Comparison of ENCODE assay signal across 1 cellular context in the genomic region with DNA sequence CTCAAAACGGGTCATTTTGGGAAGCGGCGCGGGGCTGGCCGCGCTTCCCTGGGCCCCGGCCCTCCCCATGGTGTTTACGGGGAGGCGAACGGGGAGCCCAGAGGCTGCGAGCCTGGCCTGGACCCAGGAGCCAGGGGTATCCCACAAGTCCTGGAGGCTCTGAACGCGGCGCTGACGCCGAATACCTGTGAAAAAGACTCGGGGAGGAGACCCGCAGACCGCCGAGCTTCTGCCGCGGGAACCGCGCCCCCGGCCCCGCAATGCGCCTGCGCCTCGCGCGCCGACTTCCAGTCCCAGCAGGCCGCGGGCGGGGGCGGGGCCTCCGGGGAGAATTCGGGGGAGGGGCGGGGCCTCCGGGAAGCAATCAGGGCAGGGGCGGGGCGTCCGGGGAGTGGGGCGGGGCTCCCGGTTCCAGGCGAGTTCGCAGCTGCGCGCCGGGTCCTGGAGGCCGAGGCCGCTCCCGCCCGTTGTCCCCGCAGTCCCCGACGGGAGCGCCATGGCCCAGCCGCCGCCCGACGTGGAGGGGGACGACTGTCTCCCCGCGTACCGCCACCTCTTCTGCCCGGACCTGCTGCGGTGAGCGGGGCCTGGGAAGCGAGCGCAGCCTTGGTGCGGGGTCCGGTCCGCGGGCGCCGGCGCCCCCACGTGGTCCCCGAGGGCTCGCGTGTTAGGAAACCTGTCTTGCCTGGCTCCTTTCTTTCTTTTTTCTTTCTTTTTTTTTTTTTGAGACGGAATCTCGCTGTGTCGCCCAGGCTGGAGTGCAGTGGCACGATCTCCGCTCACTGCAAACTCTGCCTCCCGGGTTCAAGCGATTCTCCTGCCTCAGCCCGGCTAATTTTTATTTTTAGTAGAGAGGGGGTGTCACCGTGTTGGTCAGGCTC.
TF ChIP-seq lines count a peak whose summit lies in the region.

Gene DECR2, plus strand, starts transcription at position 418 of the 881 bp plus-strand sequence. Its CDS starts 79 bp downstream, at position 497.

TF ChIP-seq in K562, 482 proteins besides CTCF, POLR2A, EP300 and RAD21 (continued from another document and continues in another):
- no peak for TF ChIP-seq EZH2 (IDR thresholded peaks at IDR 0.05; ENCODE audit: borderline replicate concordance, low read depth, low read length)
- TF ChIP-seq HMG20A (CRISPR knock-in tag; conservative IDR thresholded peaks at IDR 0.05) = no peak
- peak; percentile 71 to 77; a peak in 3 of 4 replicates for TF ChIP-seq NONO (IDR thresholded peaks at IDR 0.05; ENCODE audit: low read depth in 2 of 2, low read length in 1 of 2)
- no peak for TF ChIP-seq FOXA3 (CRISPR knock-in tag; conservative IDR thresholded peaks at IDR 0.05 in 1 of 2, IDR thresholded peaks at IDR 0.05 in 1 of 2)
- TF ChIP-seq, protein P1, sequence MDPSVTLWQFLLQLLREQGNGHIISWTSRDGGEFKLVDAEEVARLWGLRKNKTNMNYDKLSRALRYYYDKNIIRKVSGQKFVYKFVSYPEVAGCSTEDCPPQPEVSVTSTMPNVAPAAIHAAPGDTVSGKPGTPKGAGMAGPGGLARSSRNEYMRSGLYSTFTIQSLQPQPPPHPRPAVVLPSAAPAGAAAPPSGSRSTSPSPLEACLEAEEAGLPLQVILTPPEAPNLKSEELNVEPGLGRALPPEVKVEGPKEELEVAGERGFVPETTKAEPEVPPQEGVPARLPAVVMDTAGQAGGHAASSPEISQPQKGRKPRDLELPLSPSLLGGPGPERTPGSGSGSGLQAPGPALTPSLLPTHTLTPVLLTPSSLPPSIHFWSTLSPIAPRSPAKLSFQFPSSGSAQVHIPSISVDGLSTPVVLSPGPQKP (CRISPR knock-in tag; IDR thresholded peaks at IDR 0.05) = no peak
- TF ChIP-seq USF2 (CRISPR knock-in tag; IDR thresholded peaks at IDR 0.05) = peak; percentile 53
- TF ChIP-seq, protein P2, sequence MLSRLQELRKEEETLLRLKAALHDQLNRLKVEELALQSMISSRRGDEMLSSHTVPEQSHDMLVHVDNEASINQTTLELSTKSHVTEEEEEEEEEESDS (CRISPR knock-in tag; IDR thresholded peaks at IDR 0.05) = no peak
- TF ChIP-seq ZNF347 (CRISPR knock-in tag; IDR thresholded peaks at IDR 0.05; ENCODE audit: low read depth) = no peak
- TF ChIP-seq CSDE1 (IDR thresholded peaks at IDR 0.05) = no peak
- TF ChIP-seq, protein P3, sequence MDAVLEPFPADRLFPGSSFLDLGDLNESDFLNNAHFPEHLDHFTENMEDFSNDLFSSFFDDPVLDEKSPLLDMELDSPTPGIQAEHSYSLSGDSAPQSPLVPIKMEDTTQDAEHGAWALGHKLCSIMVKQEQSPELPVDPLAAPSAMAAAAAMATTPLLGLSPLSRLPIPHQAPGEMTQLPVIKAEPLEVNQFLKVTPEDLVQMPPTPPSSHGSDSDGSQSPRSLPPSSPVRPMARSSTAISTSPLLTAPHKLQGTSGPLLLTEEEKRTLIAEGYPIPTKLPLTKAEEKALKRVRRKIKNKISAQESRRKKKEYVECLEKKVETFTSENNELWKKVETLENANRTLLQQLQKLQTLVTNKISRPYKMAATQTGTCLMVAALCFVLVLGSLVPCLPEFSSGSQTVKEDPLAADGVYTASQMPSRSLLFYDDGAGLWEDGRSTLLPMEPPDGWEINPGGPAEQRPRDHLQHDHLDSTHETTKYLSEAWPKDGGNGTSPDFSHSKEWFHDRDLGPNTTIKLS (IDR thresholded peaks at IDR 0.05; ENCODE audit: borderline replicate concordance, low read depth) = peak; percentile 27; the same call in 1 of the 2 replicates
- TF ChIP-seq, protein P4, sequence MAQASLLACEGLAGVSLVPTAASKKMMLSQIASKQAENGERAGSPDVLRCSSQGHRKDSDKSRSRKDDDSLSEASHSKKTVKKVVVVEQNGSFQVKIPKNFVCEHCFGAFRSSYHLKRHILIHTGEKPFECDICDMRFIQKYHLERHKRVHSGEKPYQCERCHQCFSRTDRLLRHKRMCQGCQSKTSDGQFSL (CRISPR knock-in tag; IDR thresholded peaks at IDR 0.05) = peak; percentile 62; the same call in 1 of the 2 replicates
- TF ChIP-seq, protein P4 (tag; IDR thresholded peaks at IDR 0.05) = no peak
- peak; percentile 67 for TF ChIP-seq VEZF1 (CRISPR knock-in tag; IDR thresholded peaks at IDR 0.05)
- TF ChIP-seq, protein P5, sequence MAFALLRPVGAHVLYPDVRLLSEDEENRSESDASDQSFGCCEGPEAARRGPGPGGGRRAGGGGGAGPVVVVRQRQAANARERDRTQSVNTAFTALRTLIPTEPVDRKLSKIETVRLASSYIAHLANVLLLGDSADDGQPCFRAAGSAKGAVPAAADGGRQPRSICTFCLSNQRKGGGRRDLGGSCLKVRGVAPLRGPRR (CRISPR knock-in tag; IDR thresholded peaks at IDR 0.05) = no peak
- TF ChIP-seq PCBP2 (IDR thresholded peaks at IDR 0.05; ENCODE audit: low read depth, low read length, poor library complexity, severe bottlenecking) = no peak
- 0 out of 2 replicates have a peak, but pooled peaks have one; percentile 24 for TF ChIP-seq ZBTB33 (CRISPR knock-in tag; IDR thresholded peaks at IDR 0.05)
- peak; percentile 86 for TF ChIP-seq ZBTB1 (CRISPR knock-in tag; IDR thresholded peaks at IDR 0.05; ENCODE audit: borderline replicate concordance, low read depth)
- TF ChIP-seq ZNF830 (CRISPR knock-in tag; IDR thresholded peaks at IDR 0.05) = 0 out of 2 replicates have a peak, but pooled peaks have one; percentile 30
- TF ChIP-seq, protein P6, sequence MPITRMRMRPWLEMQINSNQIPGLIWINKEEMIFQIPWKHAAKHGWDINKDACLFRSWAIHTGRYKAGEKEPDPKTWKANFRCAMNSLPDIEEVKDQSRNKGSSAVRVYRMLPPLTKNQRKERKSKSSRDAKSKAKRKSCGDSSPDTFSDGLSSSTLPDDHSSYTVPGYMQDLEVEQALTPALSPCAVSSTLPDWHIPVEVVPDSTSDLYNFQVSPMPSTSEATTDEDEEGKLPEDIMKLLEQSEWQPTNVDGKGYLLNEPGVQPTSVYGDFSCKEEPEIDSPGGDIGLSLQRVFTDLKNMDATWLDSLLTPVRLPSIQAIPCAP (CRISPR knock-in tag; IDR thresholded peaks at IDR 0.05; ENCODE audit: borderline replicate concordance) = no peak
- 0 out of 2 replicates have a peak, but pooled peaks have one; percentile 61 for TF ChIP-seq ZNF561 (CRISPR knock-in tag; conservative IDR thresholded peaks at IDR 0.05)
- TF ChIP-seq, protein P7, sequence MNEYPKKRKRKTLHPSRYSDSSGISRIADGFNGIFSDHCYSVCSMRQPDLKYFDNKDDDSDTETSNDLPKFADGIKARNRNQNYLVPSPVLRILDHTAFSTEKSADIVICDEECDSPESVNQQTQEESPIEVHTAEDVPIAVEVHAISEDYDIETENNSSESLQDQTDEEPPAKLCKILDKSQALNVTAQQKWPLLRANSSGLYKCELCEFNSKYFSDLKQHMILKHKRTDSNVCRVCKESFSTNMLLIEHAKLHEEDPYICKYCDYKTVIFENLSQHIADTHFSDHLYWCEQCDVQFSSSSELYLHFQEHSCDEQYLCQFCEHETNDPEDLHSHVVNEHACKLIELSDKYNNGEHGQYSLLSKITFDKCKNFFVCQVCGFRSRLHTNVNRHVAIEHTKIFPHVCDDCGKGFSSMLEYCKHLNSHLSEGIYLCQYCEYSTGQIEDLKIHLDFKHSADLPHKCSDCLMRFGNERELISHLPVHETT (CRISPR knock-in tag; conservative IDR thresholded peaks at IDR 0.05 in 1 of 2, IDR thresholded peaks at IDR 0.05 in 1 of 2) = peak in 1 of 2 experiments; percentile 85; a peak in 2 of 4 replicates
- TF ChIP-seq MAFG (tag; conservative IDR thresholded peaks at IDR 0.05) = no peak
- TF ChIP-seq, protein P8, sequence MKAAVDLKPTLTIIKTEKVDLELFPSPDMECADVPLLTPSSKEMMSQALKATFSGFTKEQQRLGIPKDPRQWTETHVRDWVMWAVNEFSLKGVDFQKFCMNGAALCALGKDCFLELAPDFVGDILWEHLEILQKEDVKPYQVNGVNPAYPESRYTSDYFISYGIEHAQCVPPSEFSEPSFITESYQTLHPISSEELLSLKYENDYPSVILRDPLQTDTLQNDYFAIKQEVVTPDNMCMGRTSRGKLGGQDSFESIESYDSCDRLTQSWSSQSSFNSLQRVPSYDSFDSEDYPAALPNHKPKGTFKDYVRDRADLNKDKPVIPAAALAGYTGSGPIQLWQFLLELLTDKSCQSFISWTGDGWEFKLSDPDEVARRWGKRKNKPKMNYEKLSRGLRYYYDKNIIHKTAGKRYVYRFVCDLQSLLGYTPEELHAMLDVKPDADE (conservative IDR thresholded peaks at IDR 0.05; ENCODE audit: control insufficient read depth, low read depth, low read length) = peak; percentile 43; the same call in 1 of the 2 replicates
- peak; percentile 41; the same call in 1 of the 2 replicates for TF ChIP-seq GABPB1 (CRISPR knock-in tag; IDR thresholded peaks at IDR 0.05)
- TF ChIP-seq HNRNPUL1 (IDR thresholded peaks at IDR 0.05; ENCODE audit: low read length) = no peak
- TF ChIP-seq ZNF696 (CRISPR knock-in tag; conservative IDR thresholded peaks at IDR 0.05) = no peak
- no peak for TF ChIP-seq ZNF212 (CRISPR knock-in tag; IDR thresholded peaks at IDR 0.05)
- TF ChIP-seq HNRNPL (IDR thresholded peaks at IDR 0.05; ENCODE audit: low read depth, low read length) = peak; percentile 27; the same call in 1 of the 2 replicates
- no peak for TF ChIP-seq U2AF2 (optimal IDR thresholded peaks at IDR 0.05; ENCODE audit: low read depth, low read length)
- TF ChIP-seq HDAC6 (IDR thresholded peaks at IDR 0.05; ENCODE audit: low read depth, low read length) = no peak
- TF ChIP-seq, protein P9, sequence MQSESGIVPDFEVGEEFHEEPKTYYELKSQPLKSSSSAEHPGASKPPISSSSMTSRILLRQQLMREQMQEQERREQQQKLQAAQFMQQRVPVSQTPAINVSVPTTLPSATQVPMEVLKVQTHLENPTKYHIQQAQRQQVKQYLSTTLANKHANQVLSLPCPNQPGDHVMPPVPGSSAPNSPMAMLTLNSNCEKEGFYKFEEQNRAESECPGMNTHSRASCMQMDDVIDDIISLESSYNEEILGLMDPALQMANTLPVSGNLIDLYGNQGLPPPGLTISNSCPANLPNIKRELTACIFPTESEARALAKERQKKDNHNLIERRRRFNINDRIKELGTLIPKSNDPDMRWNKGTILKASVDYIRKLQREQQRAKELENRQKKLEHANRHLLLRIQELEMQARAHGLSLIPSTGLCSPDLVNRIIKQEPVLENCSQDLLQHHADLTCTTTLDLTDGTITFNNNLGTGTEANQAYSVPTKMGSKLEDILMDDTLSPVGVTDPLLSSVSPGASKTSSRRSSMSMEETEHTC (IDR thresholded peaks at IDR 0.05) = no peak
- peak; percentile 66; the same call in 1 of the 2 replicates for TF ChIP-seq PML (IDR thresholded peaks at IDR 0.05; ENCODE audit: low read length)
- TF ChIP-seq HOXB6 (CRISPR knock-in tag; IDR thresholded peaks at IDR 0.05; ENCODE audit: borderline replicate concordance) = no peak
- no peak for TF ChIP-seq HMBOX1 (IDR thresholded peaks at IDR 0.05)
- TF ChIP-seq, protein P10, sequence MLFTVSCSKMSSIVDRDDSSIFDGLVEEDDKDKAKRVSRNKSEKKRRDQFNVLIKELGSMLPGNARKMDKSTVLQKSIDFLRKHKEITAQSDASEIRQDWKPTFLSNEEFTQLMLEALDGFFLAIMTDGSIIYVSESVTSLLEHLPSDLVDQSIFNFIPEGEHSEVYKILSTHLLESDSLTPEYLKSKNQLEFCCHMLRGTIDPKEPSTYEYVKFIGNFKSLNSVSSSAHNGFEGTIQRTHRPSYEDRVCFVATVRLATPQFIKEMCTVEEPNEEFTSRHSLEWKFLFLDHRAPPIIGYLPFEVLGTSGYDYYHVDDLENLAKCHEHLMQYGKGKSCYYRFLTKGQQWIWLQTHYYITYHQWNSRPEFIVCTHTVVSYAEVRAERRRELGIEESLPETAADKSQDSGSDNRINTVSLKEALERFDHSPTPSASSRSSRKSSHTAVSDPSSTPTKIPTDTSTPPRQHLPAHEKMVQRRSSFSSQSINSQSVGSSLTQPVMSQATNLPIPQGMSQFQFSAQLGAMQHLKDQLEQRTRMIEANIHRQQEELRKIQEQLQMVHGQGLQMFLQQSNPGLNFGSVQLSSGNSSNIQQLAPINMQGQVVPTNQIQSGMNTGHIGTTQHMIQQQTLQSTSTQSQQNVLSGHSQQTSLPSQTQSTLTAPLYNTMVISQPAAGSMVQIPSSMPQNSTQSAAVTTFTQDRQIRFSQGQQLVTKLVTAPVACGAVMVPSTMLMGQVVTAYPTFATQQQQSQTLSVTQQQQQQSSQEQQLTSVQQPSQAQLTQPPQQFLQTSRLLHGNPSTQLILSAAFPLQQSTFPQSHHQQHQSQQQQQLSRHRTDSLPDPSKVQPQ (CRISPR knock-in tag; IDR thresholded peaks at IDR 0.05; ENCODE audit: borderline replicate concordance) = no peak
